Comparison of ENCODE assay signal across 14 cellular contexts in the genomic region with DNA sequence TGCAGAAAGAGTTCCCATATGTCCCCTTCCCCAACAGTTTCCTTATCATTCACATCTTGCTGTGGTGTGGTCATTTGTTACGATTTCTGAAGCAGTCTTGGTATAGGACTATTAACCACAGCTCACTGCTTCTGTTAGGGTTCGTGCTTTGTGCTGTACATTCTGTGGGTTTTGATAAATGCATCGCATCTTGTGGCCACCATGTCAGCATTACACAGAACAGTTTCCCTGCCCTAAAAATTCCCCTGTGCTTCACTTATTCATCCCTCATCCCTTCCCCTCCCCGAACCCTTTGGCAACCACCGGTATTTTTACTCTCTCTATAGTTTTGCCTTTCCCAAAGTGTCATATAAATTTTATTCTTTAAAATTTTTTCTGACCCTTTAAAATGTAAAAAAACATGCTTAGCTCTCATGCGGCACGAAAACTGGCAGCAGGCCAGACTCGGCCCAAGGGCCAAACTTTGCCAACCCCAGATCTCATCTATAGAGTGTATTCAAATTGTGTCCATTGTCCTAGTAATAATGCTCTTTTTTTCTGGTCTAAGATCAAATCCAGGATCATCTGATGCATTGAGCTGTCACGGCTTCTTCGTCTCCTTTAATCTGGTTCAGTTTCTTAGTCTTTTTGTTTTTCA.
"Had no signal": no experiment of that assay in that cellular context is flagged by ENCODE, and none has a peak within 500 bp of the region (broad histone marks: within the 10 kb centered on the region; RNA-seq: fewer than 3 reads in every experiment).

No MANE protein-coding gene starts in this region.

- H3K36me3 ChIP-seq: cardiac muscle cell, gastrocnemius medialis, heart right ventricle, left lung, WERI-Rb-1 had no signal

- H3K79me2 ChIP-seq: parathyroid adenoma had no signal

- ATAC-seq: gastrocnemius medialis; heart right ventricle; left lung; natural killer cell treated with Interleukin-12 subunit alpha and Interleukin-12 subunit beta and Interleukin-15 and Interleukin-18, amount 100 ng/mL, for 72 hours; sciatic nerve; stimulated activated effector memory CD8-positive, alpha-beta T cell treated with anti-CD3 and anti-CD28 coated beads, Interleukin-12 subunit alpha, Interleukin-12 subunit beta, amount 100 ng/mL, for 72 hours had no signal

- H3K27ac ChIP-seq: cardiac muscle cell, gastrocnemius medialis, heart right ventricle, left lung, parathyroid adenoma, WERI-Rb-1 had no signal

- H3K4me1 ChIP-seq: parathyroid adenoma had no signal

- H3K9me3 ChIP-seq: gastrocnemius medialis, heart right ventricle, left lung had no signal

- H3K4me3 ChIP-seq: cardiac muscle cell, gastrocnemius medialis, heart right ventricle, left lung had no signal

- H3K27me3 ChIP-seq: cardiac muscle cell, gastrocnemius medialis, heart right ventricle, left lung had no signal

- H3K9ac ChIP-seq: parathyroid adenoma had no signal

- H2AFZ ChIP-seq: parathyroid adenoma had no signal

- DNase-seq: activated CD4-positive, alpha-beta T cell treated with anti-CD3 and anti-CD28 coated beads for 1 hour; activated CD4-positive, alpha-beta T cell treated with anti-CD3 and anti-CD28 coated beads, Interleukin-2, amount 50 U/mL, for 4 hours; activated gamma-delta T cell; gastrocnemius medialis; heart right ventricle; left lung; stimulated activated CD4-positive, alpha-beta T cell treated with anti-CD3 and anti-CD28 coated beads, Interleukin-4, amount 100 ng/mL, for 24 hours; T1000; WERI-Rb-1 had no signal
